Comparison of ENCODE assay signal across 14 cellular contexts in genomic region chr6:106460481-106460880, GRCh38.
"Had no signal": no experiment of that assay in that cellular context is flagged by ENCODE, and none has a peak within 500 bp of the region (broad histone marks: within the 10 kb centered on the region; RNA-seq: fewer than 3 reads in every experiment).

No MANE protein-coding gene starts in this region.

- H3K27ac ChIP-seq: breast epithelium had no signal

- DNase-seq: activated CD4-positive, alpha-beta T cell treated with anti-CD3 and anti-CD28 coated beads for 4 hours; activated CD8-positive, alpha-beta memory T cell treated with anti-CD3 and anti-CD28 coated beads, Interleukin-2, amount 50 U/mL, for 4 hours; activated CD8-positive, alpha-beta T cell treated with anti-CD3 and anti-CD28 coated beads for 36 hours; activated naive CD4-positive, alpha-beta T cell; aorta; caudate nucleus; KG1; NCI-H1092; NCI-H1930; NCI-H446; SIG-M5 had no signal

- H3K4me3 Mint-ChIP-seq: activated CD8-positive, alpha-beta T cell treated with anti-CD3 and anti-CD28 coated beads for 36 hours; activated naive CD4-positive, alpha-beta T cell treated with anti-CD3 and anti-CD28 coated beads, Interleukin-2, amount 50 U/mL, for 24 hours had no signal

- H3K4me1 Mint-ChIP-seq: activated naive CD4-positive, alpha-beta T cell treated with anti-CD3 and anti-CD28 coated beads, Interleukin-2, amount 50 U/mL, for 24 hours had no signal

- H3K27me3 ChIP-seq: breast epithelium had no signal

- H3K36me3 ChIP-seq: breast epithelium had no signal

- H3K4me3 ChIP-seq: breast epithelium had no signal

- H3K9me3 Mint-ChIP-seq: activated CD8-positive, alpha-beta T cell treated with anti-CD3 and anti-CD28 coated beads for 36 hours; activated naive CD4-positive, alpha-beta T cell treated with anti-CD3 and anti-CD28 coated beads, Interleukin-2, amount 50 U/mL, for 24 hours had no signal

- H3K27ac Mint-ChIP-seq: activated CD8-positive, alpha-beta T cell treated with anti-CD3 and anti-CD28 coated beads for 36 hours; activated naive CD4-positive, alpha-beta T cell treated with anti-CD3 and anti-CD28 coated beads, Interleukin-2, amount 50 U/mL, for 24 hours had no signal

- H3K27me3 Mint-ChIP-seq: activated CD8-positive, alpha-beta T cell treated with anti-CD3 and anti-CD28 coated beads for 36 hours; activated naive CD4-positive, alpha-beta T cell treated with anti-CD3 and anti-CD28 coated beads, Interleukin-2, amount 50 U/mL, for 24 hours had no signal

- H3K4me1 ChIP-seq: breast epithelium had no signal

- H3K36me3 Mint-ChIP-seq: activated naive CD4-positive, alpha-beta T cell treated with anti-CD3 and anti-CD28 coated beads, Interleukin-2, amount 50 U/mL, for 24 hours had no signal

- ATAC-seq: activated CD4-positive, CD25-positive, alpha-beta regulatory T cell treated with anti-CD3 and anti-CD28 coated beads, Interleukin-2, amount 50 U/mL, for 24 hours; activated CD8-positive, alpha-beta T cell treated with anti-CD3 and anti-CD28 coated beads for 36 hours had no signal

- H3K9me3 ChIP-seq: breast epithelium had no signal
